ENCODE assay signal across 8 cellular contexts in genomic region chr5:55307383-55308253, GRCh38. TPM values are rescaled to one million over a fixed set of nuclear protein-coding genes. Genes with fewer than 3 reads are reported as not detected.
A peak's percentile ranks its signal among the peaks of the same experiment; 100 is the strongest.
DNase-seq lines count a peak whose midpoint lies in the region; ATAC-seq and TF ChIP-seq lines count a peak whose summit lies in the region.

Gene DHX29, minus strand, starts transcription at chr5:55307694. Its CDS starts 121 bp downstream, at chr5:55307573.
Gene MTREX, plus strand, starts transcription at chr5:55307989. Its CDS starts 25 bp downstream, at chr5:55308014.

- POLR2A ChIA-PET in CD4-positive, alpha-beta T cell (lab: Charles Lee) = interaction anchor here (0.6 to 2.6 kb wide), 23 partner anchors 8 to 1866 kb away, joined by 3 to 27 read pairs (median 4); partner anchors contain the start of genes GPBP1, GPX8 and IL6ST

- H3K36me3 ChIP-seq in right lobe of liver = no peaks in the 10 kb centered on the region

- H3K36me3 Mint-ChIP-seq in CD4-positive, alpha-beta T cell (ENCODE audit: low read depth) = peaks cover 20% of the 10 kb centered on the region

- H3K9me3 Mint-ChIP-seq in CD4-positive, alpha-beta T cell = no peaks in the 10 kb centered on the region

- H3K27ac ChIP-seq in CD4-positive, alpha-beta T cell (ENCODE audit: low read depth, low read length) = peak within 1 kb of the TSS; percentile 88
- peak within 1 kb of the TSS; percentile 92 to 97 (median 92) for H3K27ac ChIP-seq in right lobe of liver

- no peak within 1 kb of the TSS for H3K27ac Mint-ChIP-seq in CD4-positive, alpha-beta T cell

- peaks cover 0 to 54% (median 5%) of the 10 kb centered on the region in 4 donors for H3K4me1 ChIP-seq in right lobe of liver

- no peaks in the 10 kb centered on the region for H3K27me3 Mint-ChIP-seq in CD4-positive, alpha-beta T cell

- TF ChIP-seq POLR2A in right lobe of liver (IDR thresholded peaks at IDR 0.05) = peak; percentile 78

- peak; percentile 90 for ATAC-seq in CD4-positive, alpha-beta T cell (ENCODE audit: poor library complexity)
- ATAC-seq in GM19452 (IDR thresholded peaks at IDR 0.05; ENCODE audit: unreplicated experiment) (peak; percentile 93), HG03575 (IDR thresholded peaks at IDR 0.05; ENCODE audit: extremely low read depth, insufficient number of reproducible peaks, low FRiP score, unreplicated experiment) (peak; percentile 54), right lobe of liver (peak; percentile 93 to 98 (median 96))

- H3K4me1 Mint-ChIP-seq in CD4-positive, alpha-beta T cell (ENCODE audit: low read depth) = peaks cover 35% of the 10 kb centered on the region

- WGBS in right lobe of liver (ENCODE audit: insufficient coverage, low coverage, low lambda C conversion rate, missing lambda C conversion rate) = 0% methylated on average over 37 of the region's 62 CpGs

- no peak for TF ChIP-seq CTCF in CD4-positive, alpha-beta T cell (IDR thresholded peaks at IDR 0.05)
- TF ChIP-seq CTCF in right lobe of liver (IDR thresholded peaks at IDR 0.05) = no peak

- H3K4me3 ChIP-seq in right lobe of liver = peak within 1 kb of the TSS; percentile 86 to 89 (median 88)

- peak; percentile 79 to 86 (median 81) for DNase-seq in CD4-positive, alpha-beta T cell
- DNase-seq in NCI-H82 (lab: John Stamatoyannopoulos, UW) (peak; percentile 95), ecto neural progenitor cell (ENCODE audit: low spot score) (peak; percentile 96), right lobe of liver (peak; percentile 93 to 96 (median 95))
- peak; percentile 87 to 90 for DNase-seq in activated CD4-positive, alpha-beta T cell treated with anti-CD3 and anti-CD28 coated beads, Interleukin-2, amount 50 U/mL, for 48 hours
- peak; percentile 80 to 83 for DNase-seq in stimulated activated CD4-positive, alpha-beta T cell treated with anti-CD3 and anti-CD28 coated beads, Interleukin-4, amount 100 ng/mL, for 4 hours

- no peaks in the 10 kb centered on the region for H3K9me3 ChIP-seq in CD4-positive, alpha-beta T cell (ENCODE audit: control insufficient read depth, low read length)
- no peaks in the 10 kb centered on the region for H3K9me3 ChIP-seq in right lobe of liver

- intact Hi-C loops in CD4-positive, alpha-beta T cell (cut with DNase I, micrococcal nuclease) = loop anchor here (2.0 to 10.0 kb wide), 8 partner anchors 17 to 1865 kb away; partner anchors contain the start of genes CDC20B (in 1 of the 2), GPBP1 (in 1 of the 2), GZMA (in 1 of the 2) and SLC38A9 (in 1 of the 2)
- intact Hi-C loops in right lobe of liver (cut with DNase I) = no loop called here

- no peak within 1 kb of the TSS for H3K4me3 Mint-ChIP-seq in CD4-positive, alpha-beta T cell

- CTCF ChIA-PET in CD4-positive, alpha-beta T cell (lab: Charles Lee) = interaction anchor here (0.6 to 1.3 kb wide), 2 partner anchors 21 to 790 kb away, joined by 3 read pairs; partner anchors contain the start of gene SNX18

- H3K27me3 ChIP-seq in CD4-positive, alpha-beta T cell (ENCODE audit: control insufficient read depth, insufficient read depth, low read length) = no peaks in the 10 kb centered on the region
- no peaks in the 10 kb centered on the region for H3K27me3 ChIP-seq in right lobe of liver

RNA-seq across cellular contexts. Expression of gene DHX29, which starts in this region (rescaled TPM):
- 10 to 100 TPM; 13.8 to 17.9 TPM for total RNA-seq in CD4-positive, alpha-beta T cell
- 10 to 100 TPM; 10.8 to 18.2 (median 14.7) TPM for total RNA-seq in right lobe of liver

RNA-seq across cellular contexts. Expression of gene MTREX, which starts in this region (rescaled TPM):
- 10 to 100 TPM; 50.9 to 54.5 TPM for total RNA-seq in CD4-positive, alpha-beta T cell
- total RNA-seq in right lobe of liver = 10 to 100 TPM; 24.7 to 42.4 (median 31.9) TPM

Comparison
In these comparisons a context has a peak if more than half of its experiments do, and no peak if none do; other contexts are left out.
1. Peak in every context shown above with its lines: DNase-seq, ATAC-seq, H3K4me3 ChIP-seq and H3K27ac ChIP-seq.
2. intact Hi-C loops: an anchor here in CD4-positive, alpha-beta T cell (2.0 to 10.0 kb wide); none called in right lobe of liver.